ENCODE assay signal across 9 cellular contexts in the genomic region with DNA sequence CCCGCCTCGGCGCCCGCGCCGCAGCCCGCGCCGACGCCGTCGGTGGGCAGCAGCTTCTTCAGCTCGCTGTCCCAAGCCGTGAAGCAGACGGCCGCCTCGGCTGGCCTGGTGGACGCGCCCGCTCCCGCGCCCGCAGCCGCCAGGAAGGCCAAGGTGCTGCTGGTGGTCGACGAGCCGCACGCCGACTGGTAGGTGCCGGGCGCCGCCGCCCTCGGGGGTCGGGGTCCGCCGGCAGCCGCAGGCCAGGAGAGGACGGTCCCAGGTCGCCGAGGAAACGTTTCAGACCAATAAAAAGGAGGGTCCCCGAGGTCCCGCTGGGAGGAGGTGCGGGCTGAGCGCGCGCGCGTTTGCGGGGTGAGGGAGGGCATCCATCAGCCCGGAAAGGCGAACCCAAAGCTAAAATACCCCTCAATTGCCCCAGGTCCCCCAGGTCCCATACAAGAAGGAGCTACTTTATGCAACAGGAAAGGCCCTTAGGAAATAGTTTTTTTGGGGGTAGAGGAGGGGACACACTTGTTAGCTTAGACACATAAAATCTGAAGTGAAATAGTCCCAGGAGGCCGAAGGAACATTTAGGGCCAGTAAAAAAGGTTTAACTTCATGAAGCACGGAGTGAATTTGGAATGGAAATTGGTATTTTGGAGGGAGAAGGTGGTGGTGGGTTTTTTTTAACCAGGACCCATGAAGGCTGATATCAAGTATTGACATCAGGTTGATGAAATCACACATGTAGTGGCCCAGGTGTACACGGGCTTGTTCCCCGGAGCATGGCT. TPM values are rescaled to one million over a fixed set of nuclear protein-coding genes. Genes with fewer than 3 reads are reported as not detected.
DNase-seq lines count a peak whose midpoint lies in the region; ATAC-seq and TF ChIP-seq lines count a peak whose summit lies in the region.
"Had no signal": no experiment of that assay in that cellular context is flagged by ENCODE, and none has a peak within 500 bp of the region (broad histone marks: within the 10 kb centered on the region; RNA-seq: fewer than 3 reads in every experiment).

No MANE protein-coding gene starts in this region.

- H3K4me3 ChIP-seq in BE2C (ENCODE audit: low read depth, low read length), result peak overlapping the region; percentile 67

- no peaks in the 10 kb centered on the region for H3K36me3 Mint-ChIP-seq in activated naive CD8-positive, alpha-beta T cell treated with anti-CD3 and anti-CD28 coated beads, Interleukin-2, amount 50 U/mL, for 24 hours (ENCODE audit: low read depth)
- H3K36me3 Mint-ChIP-seq in mesothelial cell of epicardium, result no peaks in the 10 kb centered on the region

- no peaks in the 10 kb centered on the region for H3K36me3 ChIP-seq in BE2C

- no peaks in the 10 kb centered on the region for H3K27me3 ChIP-seq in BE2C

- no peaks in the 10 kb centered on the region for H3K9me3 ChIP-seq in BE2C

- ATAC-seq in activated naive CD8-positive, alpha-beta T cell treated with anti-CD3 and anti-CD28 coated beads, Interleukin-2, amount 50 U/mL, for 24 hours, result no peak
- ATAC-seq in HG03045 (IDR thresholded peaks at IDR 0.05; ENCODE audit: unreplicated experiment) (no peak), HG03139 (IDR thresholded peaks at IDR 0.05; ENCODE audit: unreplicated experiment) (no peak)

- no peaks in the 10 kb centered on the region for H3K4me1 Mint-ChIP-seq in activated naive CD8-positive, alpha-beta T cell treated with anti-CD3 and anti-CD28 coated beads, Interleukin-2, amount 50 U/mL, for 24 hours
- H3K4me1 Mint-ChIP-seq in mesothelial cell of epicardium, result no peaks in the 10 kb centered on the region

- peaks cover 5% of the 10 kb centered on the region; the same call in 1 of the 2 replicates for H3K4me1 ChIP-seq in BE2C

- H3K9me3 Mint-ChIP-seq in activated naive CD8-positive, alpha-beta T cell treated with anti-CD3 and anti-CD28 coated beads, Interleukin-2, amount 50 U/mL, for 24 hours, result no peaks in the 10 kb centered on the region
- H3K9me3 Mint-ChIP-seq in mesothelial cell of epicardium, result no peaks in the 10 kb centered on the region
- H3K9me3 Mint-ChIP-seq: activated B cell treated with CpG ODN at 0.5 μM for 24 hours had no signal

- H3K27me3 Mint-ChIP-seq in activated naive CD8-positive, alpha-beta T cell treated with anti-CD3 and anti-CD28 coated beads, Interleukin-2, amount 50 U/mL, for 24 hours, result peaks cover 55% of the 10 kb centered on the region
- peaks cover 76% of the 10 kb centered on the region for H3K27me3 Mint-ChIP-seq in mesothelial cell of epicardium (ENCODE audit: low read depth)

- H3K27ac Mint-ChIP-seq in activated naive CD8-positive, alpha-beta T cell treated with anti-CD3 and anti-CD28 coated beads, Interleukin-2, amount 50 U/mL, for 24 hours, result no peak overlapping the region
- H3K27ac Mint-ChIP-seq in mesothelial cell of epicardium, result no peak overlapping the region
- H3K27ac Mint-ChIP-seq: activated B cell treated with CpG ODN at 0.5 μM for 24 hours had no signal

- H3K4me3 Mint-ChIP-seq in activated naive CD8-positive, alpha-beta T cell treated with anti-CD3 and anti-CD28 coated beads, Interleukin-2, amount 50 U/mL, for 24 hours, result peak overlapping the region; percentile 19
- H3K4me3 Mint-ChIP-seq in mesothelial cell of epicardium, result peak overlapping the region; percentile 48

- DNase-seq in BE2C (peak; percentile 40), GM10266 (ENCODE audit: extremely low spot score) (peak; percentile 23), mesothelial cell of epicardium (ENCODE audit: low spot score in 2 of 2, unreplicated experiment in 2 of 2) (peak in 1 of 2 experiments; percentile 40), NK-92 (lab: John Stamatoyannopoulos, UW; ENCODE audit: unreplicated experiment) (no peak), inferior parietal cortex (ENCODE audit: extremely low spot score) (no peak)
- DNase-seq in activated naive CD8-positive, alpha-beta T cell treated with anti-CD3 and anti-CD28 coated beads, Interleukin-2, amount 50 U/mL, for 24 hours, result no peak
- DNase-seq: activated B cell treated with CpG ODN at 0.5 μM for 24 hours had no signal

- TF ChIP-seq CTCF in BE2C (IDR thresholded peaks at IDR 0.05; ENCODE audit: low read depth, low read length) (no peak), GM10266 (IDR thresholded peaks at IDR 0.05; ENCODE audit: control insufficient read depth, insufficient read depth, low read depth, missing control alignments) (no peak), mesothelial cell of epicardium (IDR thresholded peaks at IDR 0.05; ENCODE audit: unreplicated experiment) (no peak)

RNA-seq across cellular contexts. Expression of a gene that starts 0.7 kb away (rescaled TPM):
- 4.9 TPM for polyA plus RNA-seq in BE2C (2012; ENCODE audit: insufficient read depth, insufficient read length, low read depth)
- total RNA-seq in mesothelial cell of epicardium, result 0.78 to 0.97 TPM (median 0.86 TPM) in 3 replicates
- total RNA-seq: activated B cell treated with CpG ODN at 0.5 μM for 24 hours had no signal

Comparison
In these comparisons a context has a peak if more than half of its experiments do, and no peak if none do; other contexts are left out.
1. DNase-seq: peak in BE2C (single experiment) and GM10266 (single experiment); none in activated naive CD8-positive, alpha-beta T cell treated with anti-CD3 and anti-CD28 coated beads, Interleukin-2, amount 50 U/mL, for 24 hours (single experiment), NK-92 (single experiment) and inferior parietal cortex (single experiment).